Comparison of ENCODE assay signal across 14 cellular contexts in genomic region chr1:85320371-85321131, GRCh38. TPM values are rescaled to one million over a fixed set of nuclear protein-coding genes. Genes with fewer than 3 reads are reported as not detected.
DNase-seq lines count a peak whose midpoint lies in the region; ATAC-seq and TF ChIP-seq lines count a peak whose summit lies in the region.
"Had no signal": no experiment of that assay in that cellular context is flagged by ENCODE, and none has a peak within 500 bp of the region (broad histone marks: within the 10 kb centered on the region; RNA-seq: fewer than 3 reads in every experiment).

No MANE protein-coding gene starts in this region.

- no peak for TF ChIP-seq CTCF in SK-N-SH (IDR thresholded peaks at IDR 0.05)
- TF ChIP-seq CTCF in fibroblast of mammary gland (conservative IDR thresholded peaks at IDR 0.05; ENCODE audit: control insufficient read depth, insufficient read depth, low read depth, low read length), result no peak
- TF ChIP-seq CTCF in thyroid gland (IDR thresholded peaks at IDR 0.05), result no peak

- peaks cover 82% of the 10 kb centered on the region for H3F3A ChIP-seq in SK-N-SH (replicated peaks; ENCODE audit: insufficient read depth)

- peak overlapping the region; percentile 73 for H3K4me2 ChIP-seq in SK-N-SH

- POLR2A ChIA-PET in SK-N-SH (lab: Yijun Ruan, JAX), result no interaction called here

- H3K4me1 ChIP-seq in SK-N-SH (ENCODE audit: control insufficient read depth in 1 of 2, insufficient read depth in 2 of 2, low read depth in 1 of 2, low read length in 1 of 2), result peaks cover 20 to 67% of the 10 kb centered on the region in 2 experiments
- H3K4me1 ChIP-seq in thyroid gland, result no peaks in the 10 kb centered on the region

- intact Hi-C loops in thyroid gland (cut with DNase I), result no loop called here

- H4K20me1 ChIP-seq in SK-N-SH (ENCODE audit: insufficient read depth), result no peaks in the 10 kb centered on the region

- H3K27me3 ChIP-seq in SK-N-SH (ENCODE audit: insufficient read depth) (no peaks in the 10 kb centered on the region), thyroid gland (no peaks in the 10 kb centered on the region)

- H3K4me1 Mint-ChIP-seq in activated T-cell treated with anti-CD3 and anti-CD28 coated beads, Interleukin-2, amount 50 U/mL, for 72 hours (ENCODE audit: low read depth), result peaks cover 23% of the 10 kb centered on the region
- H3K4me1 Mint-ChIP-seq: nephron progenitor cell had no signal

- CTCF ChIA-PET in SK-N-SH (lab: Yijun Ruan, JAX), result interaction anchor here (0.5 to 0.8 kb wide), 5 partner anchors 12 to 447 kb away, joined by 3 to 4 read pairs (median 3); partner anchors contain the start of gene C1orf52

- TF ChIP-seq RAD21 in SK-N-SH (IDR thresholded peaks at IDR 0.05; ENCODE audit: low read length), result no peak

- no peaks in the 10 kb centered on the region for H3K9me2 ChIP-seq in SK-N-SH

- H3K36me3 Mint-ChIP-seq in activated T-cell treated with anti-CD3 and anti-CD28 coated beads, Interleukin-2, amount 50 U/mL, for 72 hours (ENCODE audit: insufficient read depth in 2 of 2), result no peaks in the 10 kb centered on the region

- H3K36me3 ChIP-seq in SK-N-SH (replicated peaks in 1 of 2; ENCODE audit: control insufficient read depth in 1 of 2, insufficient read depth in 2 of 2, low read length in 1 of 2) (peaks cover 18 to 28% of the 10 kb centered on the region in 2 experiments), thyroid gland (no peaks in the 10 kb centered on the region)

- peak overlapping the region; percentile 36 for H3K27ac Mint-ChIP-seq in activated T-cell treated with anti-CD3 and anti-CD28 coated beads, Interleukin-2, amount 50 U/mL, for 72 hours
- H3K27ac Mint-ChIP-seq: nephron progenitor cell; stimulated activated effector memory CD8-positive, alpha-beta T cell treated with anti-CD3 and anti-CD28 coated beads, Interleukin-12 subunit alpha, Interleukin-12 subunit beta, amount 100 ng/mL, for 72 hours; T-helper 1 cell treated with Interleukin-12 subunit alpha and Interleukin-12 subunit beta and Interleukin-4 antibody, amounts not matched to agents 30 μg/mL and 1 μg/mL, for 36 hours had no signal

- DNase-seq in activated T-cell treated with anti-CD3 and anti-CD28 coated beads, Interleukin-2, amount 50 U/mL, for 72 hours, result no peak
- DNase-seq in activated T-cell treated with anti-CD3 and anti-CD28 coated beads, Interleukin-2, amount 50 U/mL, for 1 hour, result no peak
- no peak for DNase-seq in SK-N-SH
- peak; percentile 86 for DNase-seq in fibroblast of mammary gland (ENCODE audit: low read depth)
- no peak for DNase-seq in thyroid gland
- no peak for DNase-seq in putamen (ENCODE audit: low spot score)
- DNase-seq: DND-41, NCI-H1436, nephron progenitor cell had no signal

- no peak for TF ChIP-seq POLR2A in thyroid gland (IDR thresholded peaks at IDR 0.05)

- peaks cover 72% of the 10 kb centered on the region for H3K79me2 ChIP-seq in SK-N-SH (ENCODE audit: insufficient read depth)

- peak; percentile 38 to 39 for ATAC-seq in activated T-cell treated with anti-CD3 and anti-CD28 coated beads, Interleukin-2, amount 50 U/mL, for 72 hours (replicated peaks in 1 of 2)
- no peak for ATAC-seq in GM21360 (IDR thresholded peaks at IDR 0.05; ENCODE audit: unreplicated experiment)

- H3K4me3 Mint-ChIP-seq in activated T-cell treated with anti-CD3 and anti-CD28 coated beads, Interleukin-2, amount 50 U/mL, for 72 hours, result peak overlapping the region in 1 of 2 donors; percentile 7
- H3K4me3 Mint-ChIP-seq: nephron progenitor cell; stimulated activated effector memory CD8-positive, alpha-beta T cell treated with anti-CD3 and anti-CD28 coated beads, Interleukin-12 subunit alpha, Interleukin-12 subunit beta, amount 100 ng/mL, for 72 hours; T-helper 1 cell treated with Interleukin-12 subunit alpha and Interleukin-12 subunit beta and Interleukin-4 antibody, amounts not matched to agents 30 μg/mL and 1 μg/mL, for 36 hours had no signal

- H3K27ac ChIP-seq in SK-N-SH (ENCODE audit: low read depth in 2 of 2, low read length in 1 of 2) (peak overlapping the region; percentile 94 to 100), skin epidermis (peak overlapping the region in 12 of 21 experiments; percentile 12 to 81 (median 68)), thyroid gland (no peak overlapping the region)
- H3K27ac ChIP-seq: 22Rv1 had no signal

- H3K9me3 ChIP-seq in SK-N-SH, result no peaks in the 10 kb centered on the region
- H3K9me3 ChIP-seq in thyroid gland, result no peaks in the 10 kb centered on the region

- peak overlapping the region; percentile 89 for H3K9ac ChIP-seq in SK-N-SH

- H3K9me3 Mint-ChIP-seq in activated T-cell treated with anti-CD3 and anti-CD28 coated beads, Interleukin-2, amount 50 U/mL, for 72 hours, result no peaks in the 10 kb centered on the region
- H3K9me3 Mint-ChIP-seq: nephron progenitor cell; stimulated activated effector memory CD8-positive, alpha-beta T cell treated with anti-CD3 and anti-CD28 coated beads, Interleukin-12 subunit alpha, Interleukin-12 subunit beta, amount 100 ng/mL, for 72 hours; T-helper 1 cell treated with Interleukin-12 subunit alpha and Interleukin-12 subunit beta and Interleukin-4 antibody, amounts not matched to agents 30 μg/mL and 1 μg/mL, for 36 hours had no signal

- H3K27me3 Mint-ChIP-seq in activated T-cell treated with anti-CD3 and anti-CD28 coated beads, Interleukin-2, amount 50 U/mL, for 72 hours (ENCODE audit: low read depth), result peaks cover 57% of the 10 kb centered on the region

- peak overlapping the region in 1 of 2 experiments; percentile 33; a peak in 1 of 4 replicates for H3K4me3 ChIP-seq in SK-N-SH (ENCODE audit: low read depth in 2 of 2, low read length in 1 of 2)
- H3K4me3 ChIP-seq in fibroblast of mammary gland (ENCODE audit: control insufficient read depth, low read depth, low read length), result no peak overlapping the region
- no peak overlapping the region for H3K4me3 ChIP-seq in skin epidermis
- H3K4me3 ChIP-seq in thyroid gland (replicated peaks in 1 of 3), result no peak overlapping the region

- peak in 1 of 2 experiments; percentile 84; a peak in 2 of 4 replicates for TF ChIP-seq EP300 in SK-N-SH (IDR thresholded peaks at IDR 0.05; ENCODE audit: borderline replicate concordance in 1 of 2, low read depth in 1 of 2, low read length in 1 of 2)

- 34% methylated on average over 2 of the region's 2 CpGs for WGBS in SK-N-SH (ENCODE audit: low lambda C conversion rate)
- 82 to 88% methylated on average over 2 of the region's 2 CpGs for WGBS in thyroid gland, 2 donors

- no peak overlapping the region for H2AFZ ChIP-seq in SK-N-SH (ENCODE audit: low read depth)

TF ChIP-seq in SK-N-SH, 30 proteins besides CTCF, POLR2A, EP300 and RAD21 (continues in another document):
- no peak for TF ChIP-seq CHD2 (IDR thresholded peaks at IDR 0.05; ENCODE audit: low read length, partially characterized antibody)
- no peak for TF ChIP-seq RFX5 (IDR thresholded peaks at IDR 0.05; ENCODE audit: low read length)
- TF ChIP-seq ZBTB33 (IDR thresholded peaks at IDR 0.05; ENCODE audit: borderline replicate concordance, low read depth), result no peak
- no peak for TF ChIP-seq GATA2 (CRISPR knock-in tag; IDR thresholded peaks at IDR 0.05)
- peak; percentile 12; the same call in 1 of the 2 replicates for TF ChIP-seq PBX3 (IDR thresholded peaks at IDR 0.05)
- TF ChIP-seq FOXM1 (IDR thresholded peaks at IDR 0.05; ENCODE audit: low read depth), result peak; percentile 47; the same call in 1 of the 2 replicates
- TF ChIP-seq JUND (IDR thresholded peaks at IDR 0.05), result peak; percentile 52
- peak; percentile 68 for TF ChIP-seq TCF12 (IDR thresholded peaks at IDR 0.05)
- TF ChIP-seq MAX (IDR thresholded peaks at IDR 0.05; ENCODE audit: low read depth), result peak; percentile 14; the same call in 1 of the 2 replicates
- TF ChIP-seq MXI1 (IDR thresholded peaks at IDR 0.05; ENCODE audit: low read depth, low read length), result no peak
- TF ChIP-seq RCOR1 (IDR thresholded peaks at IDR 0.05; ENCODE audit: low read length), result no peak
- TF ChIP-seq FOXJ3 (CRISPR knock-in tag; IDR thresholded peaks at IDR 0.05), result no peak
- peak; percentile 75 for TF ChIP-seq FOSL2 (IDR thresholded peaks at IDR 0.05; ENCODE audit: borderline replicate concordance, low read depth)
- TF ChIP-seq NFIC (IDR thresholded peaks at IDR 0.05; ENCODE audit: borderline replicate concordance), result peak; percentile 53

RNA-seq across cellular contexts. Expression of gene BCL10, which starts 44.1 kb away (rescaled TPM):
- total RNA-seq in activated T-cell treated with anti-CD3 and anti-CD28 coated beads, Interleukin-2, amount 50 U/mL, for 72 hours, result 10 to 100 TPM; 23.8 to 30.1 TPM
- polyA plus RNA-seq in SK-N-SH (2012; rRNA removed), result 5.8 and 6.6 TPM in 2 replicates
- 7.2 and 8.0 TPM in 2 replicates for polyA plus RNA-seq in SK-N-SH (2012; cell fraction: cytosol; rRNA removed)
- 5.5 and 7.7 TPM in 2 replicates for polyA plus RNA-seq in SK-N-SH (2012; cell fraction: nucleus; rRNA removed)
- 10 to 100 TPM; 13.6 to 28.5 (median 15.1) TPM for total RNA-seq in thyroid gland

Comparison
In these comparisons a context has a peak if more than half of its experiments do, and no peak if none do; other contexts are left out.
1. H3K27ac ChIP-seq: peak in SK-N-SH (2 of 2) and skin epidermis (12 of 21); none in thyroid gland (0 of 3).